ENCODE assay signal across 1 cellular context in genomic region chr1:150268706-150269403, GRCh38.
TF ChIP-seq lines count a peak whose summit lies in the region.

APH1A (minus strand) TSS chr1:150269016; CDS start chr1:150268810, 206 bp downstream.

TF ChIP-seq in GM12878, 131 proteins besides CTCF, POLR2A, EP300 and RAD21 (continued from another document and continues in another):
- no peak for TF ChIP-seq JUNB (IDR thresholded peaks at IDR 0.05)
- no peak for TF ChIP-seq PAX5 (IDR thresholded peaks at IDR 0.05; ENCODE audit: borderline replicate concordance, low read depth, low read length)
- TF ChIP-seq HSF1 (IDR thresholded peaks at IDR 0.05; ENCODE audit: low read depth, low read length): no peak
- no peak for TF ChIP-seq ZNF622 (IDR thresholded peaks at IDR 0.05)
- no peak for TF ChIP-seq NR2C2 (IDR thresholded peaks at IDR 0.05; ENCODE audit: borderline replicate concordance, control insufficient read depth, insufficient read length, low read depth)
- no peak for TF ChIP-seq HDGF (IDR thresholded peaks at IDR 0.05)
- TF ChIP-seq, protein P1, sequence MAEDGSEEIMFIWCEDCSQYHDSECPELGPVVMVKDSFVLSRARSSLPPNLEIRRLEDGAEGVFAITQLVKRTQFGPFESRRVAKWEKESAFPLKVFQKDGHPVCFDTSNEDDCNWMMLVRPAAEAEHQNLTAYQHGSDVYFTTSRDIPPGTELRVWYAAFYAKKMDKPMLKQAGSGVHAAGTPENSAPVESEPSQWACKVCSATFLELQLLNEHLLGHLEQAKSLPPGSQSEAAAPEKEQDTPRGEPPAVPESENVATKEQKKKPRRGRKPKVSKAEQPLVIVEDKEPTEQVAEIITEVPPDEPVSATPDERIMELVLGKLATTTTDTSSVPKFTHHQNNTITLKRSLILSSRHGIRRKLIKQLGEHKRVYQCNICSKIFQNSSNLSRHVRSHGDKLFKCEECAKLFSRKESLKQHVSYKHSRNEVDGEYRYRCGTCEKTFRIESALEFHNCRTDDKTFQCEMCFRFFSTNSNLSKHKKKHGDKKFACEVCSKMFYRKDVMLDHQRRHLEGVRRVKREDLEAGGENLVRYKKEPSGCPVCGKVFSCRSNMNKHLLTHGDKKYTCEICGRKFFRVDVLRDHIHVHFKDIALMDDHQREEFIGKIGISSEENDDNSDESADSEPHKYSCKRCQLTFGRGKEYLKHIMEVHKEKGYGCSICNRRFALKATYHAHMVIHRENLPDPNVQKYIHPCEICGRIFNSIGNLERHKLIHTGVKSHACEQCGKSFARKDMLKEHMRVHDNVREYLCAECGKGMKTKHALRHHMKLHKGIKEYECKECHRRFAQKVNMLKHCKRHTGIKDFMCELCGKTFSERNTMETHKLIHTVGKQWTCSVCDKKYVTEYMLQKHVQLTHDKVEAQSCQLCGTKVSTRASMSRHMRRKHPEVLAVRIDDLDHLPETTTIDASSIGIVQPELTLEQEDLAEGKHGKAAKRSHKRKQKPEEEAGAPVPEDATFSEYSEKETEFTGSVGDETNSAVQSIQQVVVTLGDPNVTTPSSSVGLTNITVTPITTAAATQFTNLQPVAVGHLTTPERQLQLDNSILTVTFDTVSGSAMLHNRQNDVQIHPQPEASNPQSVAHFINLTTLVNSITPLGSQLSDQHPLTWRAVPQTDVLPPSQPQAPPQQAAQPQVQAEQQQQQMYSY (CRISPR knock-in tag; IDR thresholded peaks at IDR 0.05): no peak
- no peak for TF ChIP-seq LARP7 (IDR thresholded peaks at IDR 0.05)
- TF ChIP-seq TCF12 (IDR thresholded peaks at IDR 0.05; ENCODE audit: low read depth, low read length): no peak
- TF ChIP-seq BRCA1 (IDR thresholded peaks at IDR 0.05; ENCODE audit: low read depth, low read length): no peak
- no peak for TF ChIP-seq ZNF217 (IDR thresholded peaks at IDR 0.05)
- no peak for TF ChIP-seq MYC (IDR thresholded peaks at IDR 0.05; ENCODE audit: insufficient read depth, insufficient read length, insufficient replicate concordance, low read length, severe bottlenecking)
- no peak for TF ChIP-seq RFX5 (IDR thresholded peaks at IDR 0.05; ENCODE audit: low read depth, low read length)
- no peak for TF ChIP-seq RBBP5 (conservative IDR thresholded peaks at IDR 0.05)
- TF ChIP-seq PML (IDR thresholded peaks at IDR 0.05; ENCODE audit: low read length): peak; percentile 75; the same call in 1 of the 2 replicates
- peak; percentile 68 for TF ChIP-seq MEF2B (IDR thresholded peaks at IDR 0.05; ENCODE audit: partially characterized antibody, poor library complexity, severe bottlenecking)
- TF ChIP-seq TCF3 (IDR thresholded peaks at IDR 0.05; ENCODE audit: borderline replicate concordance, insufficient read depth, low read depth, low read length): no peak
- TF ChIP-seq IRF3 (IDR thresholded peaks at IDR 0.05): no peak
- peak; percentile 26; the same call in 1 of the 2 replicates for TF ChIP-seq ESRRA (IDR thresholded peaks at IDR 0.05; ENCODE audit: low read length)
- TF ChIP-seq SRF (IDR thresholded peaks at IDR 0.05; ENCODE audit: low read depth in 2 of 2, low read length in 2 of 2): no peak
- peak; percentile 74 for TF ChIP-seq IRF4 (IDR thresholded peaks at IDR 0.05; ENCODE audit: low read depth, low read length)
- TF ChIP-seq PAX8 (IDR thresholded peaks at IDR 0.05): no peak
- TF ChIP-seq GABPA (IDR thresholded peaks at IDR 0.05; ENCODE audit: low read depth): peak; percentile 90
- TF ChIP-seq, protein P2, sequence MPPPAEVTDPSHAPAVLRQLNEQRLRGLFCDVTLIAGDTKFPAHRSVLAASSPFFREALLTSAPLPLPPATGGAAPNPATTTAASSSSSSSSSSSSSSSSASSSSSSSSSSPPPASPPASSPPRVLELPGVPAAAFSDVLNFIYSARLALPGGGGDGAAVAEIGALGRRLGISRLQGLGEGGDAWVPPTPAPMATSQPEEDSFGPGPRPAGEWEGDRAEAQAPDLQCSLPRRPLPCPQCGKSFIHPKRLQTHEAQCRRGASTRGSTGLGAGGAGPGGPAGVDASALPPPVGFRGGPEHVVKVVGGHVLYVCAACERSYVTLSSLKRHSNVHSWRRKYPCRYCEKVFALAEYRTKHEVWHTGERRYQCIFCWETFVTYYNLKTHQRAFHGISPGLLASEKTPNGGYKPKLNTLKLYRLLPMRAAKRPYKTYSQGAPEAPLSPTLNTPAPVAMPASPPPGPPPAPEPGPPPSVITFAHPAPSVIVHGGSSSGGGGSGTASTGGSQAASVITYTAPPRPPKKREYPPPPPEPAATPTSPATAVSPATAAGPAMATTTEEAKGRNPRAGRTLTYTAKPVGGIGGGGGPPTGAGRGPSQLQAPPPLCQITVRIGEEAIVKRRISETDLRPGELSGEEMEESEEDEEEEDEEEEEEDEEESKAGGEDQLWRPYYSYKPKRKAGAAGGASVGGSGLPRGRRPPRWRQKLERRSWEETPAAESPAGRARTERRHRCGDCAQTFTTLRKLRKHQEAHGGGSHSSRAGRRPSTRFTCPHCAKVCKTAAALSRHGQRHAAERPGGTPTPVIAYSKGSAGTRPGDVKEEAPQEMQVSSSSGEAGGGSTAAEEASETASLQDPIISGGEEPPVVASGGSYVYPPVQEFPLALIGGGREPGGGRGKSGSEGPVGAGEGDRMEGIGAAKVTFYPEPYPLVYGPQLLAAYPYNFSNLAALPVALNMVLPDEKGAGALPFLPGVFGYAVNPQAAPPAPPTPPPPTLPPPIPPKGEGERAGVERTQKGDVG (CRISPR knock-in tag; IDR thresholded peaks at IDR 0.05): no peak
- TF ChIP-seq, protein P3, sequence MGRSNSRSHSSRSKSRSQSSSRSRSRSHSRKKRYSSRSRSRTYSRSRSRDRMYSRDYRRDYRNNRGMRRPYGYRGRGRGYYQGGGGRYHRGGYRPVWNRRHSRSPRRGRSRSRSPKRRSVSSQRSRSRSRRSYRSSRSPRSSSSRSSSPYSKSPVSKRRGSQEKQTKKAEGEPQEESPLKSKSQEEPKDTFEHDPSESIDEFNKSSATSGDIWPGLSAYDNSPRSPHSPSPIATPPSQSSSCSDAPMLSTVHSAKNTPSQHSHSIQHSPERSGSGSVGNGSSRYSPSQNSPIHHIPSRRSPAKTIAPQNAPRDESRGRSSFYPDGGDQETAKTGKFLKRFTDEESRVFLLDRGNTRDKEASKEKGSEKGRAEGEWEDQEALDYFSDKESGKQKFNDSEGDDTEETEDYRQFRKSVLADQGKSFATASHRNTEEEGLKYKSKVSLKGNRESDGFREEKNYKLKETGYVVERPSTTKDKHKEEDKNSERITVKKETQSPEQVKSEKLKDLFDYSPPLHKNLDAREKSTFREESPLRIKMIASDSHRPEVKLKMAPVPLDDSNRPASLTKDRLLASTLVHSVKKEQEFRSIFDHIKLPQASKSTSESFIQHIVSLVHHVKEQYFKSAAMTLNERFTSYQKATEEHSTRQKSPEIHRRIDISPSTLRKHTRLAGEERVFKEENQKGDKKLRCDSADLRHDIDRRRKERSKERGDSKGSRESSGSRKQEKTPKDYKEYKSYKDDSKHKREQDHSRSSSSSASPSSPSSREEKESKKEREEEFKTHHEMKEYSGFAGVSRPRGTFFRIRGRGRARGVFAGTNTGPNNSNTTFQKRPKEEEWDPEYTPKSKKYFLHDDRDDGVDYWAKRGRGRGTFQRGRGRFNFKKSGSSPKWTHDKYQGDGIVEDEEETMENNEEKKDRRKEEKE (IDR thresholded peaks at IDR 0.05): no peak
- TF ChIP-seq IKZF1 (conservative IDR thresholded peaks at IDR 0.05): peak; percentile 91
- 0 out of 2 replicates have a peak, but pooled peaks have one; percentile 45 for TF ChIP-seq ASH2L (IDR thresholded peaks at IDR 0.05; ENCODE audit: borderline replicate concordance, low read depth)
- TF ChIP-seq ZNF274 (IDR thresholded peaks at IDR 0.05; ENCODE audit: insufficient read depth, insufficient read length): no peak
- TF ChIP-seq, protein P4, sequence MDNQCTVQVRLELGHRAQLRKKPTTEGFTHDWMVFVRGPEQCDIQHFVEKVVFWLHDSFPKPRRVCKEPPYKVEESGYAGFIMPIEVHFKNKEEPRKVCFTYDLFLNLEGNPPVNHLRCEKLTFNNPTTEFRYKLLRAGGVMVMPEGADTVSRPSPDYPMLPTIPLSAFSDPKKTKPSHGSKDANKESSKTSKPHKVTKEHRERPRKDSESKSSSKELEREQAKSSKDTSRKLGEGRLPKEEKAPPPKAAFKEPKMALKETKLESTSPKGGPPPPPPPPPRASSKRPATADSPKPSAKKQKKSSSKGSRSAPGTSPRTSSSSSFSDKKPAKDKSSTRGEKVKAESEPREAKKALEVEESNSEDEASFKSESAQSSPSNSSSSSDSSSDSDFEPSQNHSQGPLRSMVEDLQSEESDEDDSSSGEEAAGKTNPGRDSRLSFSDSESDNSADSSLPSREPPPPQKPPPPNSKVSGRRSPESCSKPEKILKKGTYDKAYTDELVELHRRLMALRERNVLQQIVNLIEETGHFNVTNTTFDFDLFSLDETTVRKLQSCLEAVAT (IDR thresholded peaks at IDR 0.05): no peak; the same call in 1 of the 2 replicates
- peak; percentile 89 for TF ChIP-seq YY1 (IDR thresholded peaks at IDR 0.05; ENCODE audit: low read depth, low read length)
- no peak for TF ChIP-seq IRF5 (IDR thresholded peaks at IDR 0.05; ENCODE audit: borderline replicate concordance)
- TF ChIP-seq, protein P5, sequence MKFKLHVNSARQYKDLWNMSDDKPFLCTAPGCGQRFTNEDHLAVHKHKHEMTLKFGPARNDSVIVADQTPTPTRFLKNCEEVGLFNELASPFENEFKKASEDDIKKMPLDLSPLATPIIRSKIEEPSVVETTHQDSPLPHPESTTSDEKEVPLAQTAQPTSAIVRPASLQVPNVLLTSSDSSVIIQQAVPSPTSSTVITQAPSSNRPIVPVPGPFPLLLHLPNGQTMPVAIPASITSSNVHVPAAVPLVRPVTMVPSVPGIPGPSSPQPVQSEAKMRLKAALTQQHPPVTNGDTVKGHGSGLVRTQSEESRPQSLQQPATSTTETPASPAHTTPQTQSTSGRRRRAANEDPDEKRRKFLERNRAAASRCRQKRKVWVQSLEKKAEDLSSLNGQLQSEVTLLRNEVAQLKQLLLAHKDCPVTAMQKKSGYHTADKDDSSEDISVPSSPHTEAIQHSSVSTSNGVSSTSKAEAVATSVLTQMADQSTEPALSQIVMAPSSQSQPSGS (IDR thresholded peaks at IDR 0.05; ENCODE audit: low read length): no peak
- 0 out of 2 replicates have a peak, but pooled peaks have one; percentile 3 for TF ChIP-seq BCL11A (IDR thresholded peaks at IDR 0.05; ENCODE audit: low read depth, low read length)
- TF ChIP-seq SREBF1 (IDR thresholded peaks at IDR 0.05; ENCODE audit: low read length): no peak
- TF ChIP-seq RAD51 (IDR thresholded peaks at IDR 0.05): no peak; the same call in 1 of the 2 replicates
- TF ChIP-seq, protein P6, sequence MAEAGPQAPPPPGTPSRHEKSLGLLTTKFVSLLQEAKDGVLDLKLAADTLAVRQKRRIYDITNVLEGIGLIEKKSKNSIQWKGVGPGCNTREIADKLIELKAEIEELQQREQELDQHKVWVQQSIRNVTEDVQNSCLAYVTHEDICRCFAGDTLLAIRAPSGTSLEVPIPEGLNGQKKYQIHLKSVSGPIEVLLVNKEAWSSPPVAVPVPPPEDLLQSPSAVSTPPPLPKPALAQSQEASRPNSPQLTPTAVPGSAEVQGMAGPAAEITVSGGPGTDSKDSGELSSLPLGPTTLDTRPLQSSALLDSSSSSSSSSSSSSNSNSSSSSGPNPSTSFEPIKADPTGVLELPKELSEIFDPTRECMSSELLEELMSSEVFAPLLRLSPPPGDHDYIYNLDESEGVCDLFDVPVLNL (IDR thresholded peaks at IDR 0.05; ENCODE audit: low read depth, low read length): no peak
- TF ChIP-seq MTA2 (IDR thresholded peaks at IDR 0.05; ENCODE audit: low read depth): peak; percentile 40; the same call in 1 of the 2 replicates
- TF ChIP-seq ZBED1 (IDR thresholded peaks at IDR 0.05; ENCODE audit: borderline replicate concordance): no peak
- 0 out of 2 replicates have a peak, but pooled peaks have one; percentile 36 for TF ChIP-seq BACH1 (IDR thresholded peaks at IDR 0.05; ENCODE audit: borderline replicate concordance)
- TF ChIP-seq, protein P7, sequence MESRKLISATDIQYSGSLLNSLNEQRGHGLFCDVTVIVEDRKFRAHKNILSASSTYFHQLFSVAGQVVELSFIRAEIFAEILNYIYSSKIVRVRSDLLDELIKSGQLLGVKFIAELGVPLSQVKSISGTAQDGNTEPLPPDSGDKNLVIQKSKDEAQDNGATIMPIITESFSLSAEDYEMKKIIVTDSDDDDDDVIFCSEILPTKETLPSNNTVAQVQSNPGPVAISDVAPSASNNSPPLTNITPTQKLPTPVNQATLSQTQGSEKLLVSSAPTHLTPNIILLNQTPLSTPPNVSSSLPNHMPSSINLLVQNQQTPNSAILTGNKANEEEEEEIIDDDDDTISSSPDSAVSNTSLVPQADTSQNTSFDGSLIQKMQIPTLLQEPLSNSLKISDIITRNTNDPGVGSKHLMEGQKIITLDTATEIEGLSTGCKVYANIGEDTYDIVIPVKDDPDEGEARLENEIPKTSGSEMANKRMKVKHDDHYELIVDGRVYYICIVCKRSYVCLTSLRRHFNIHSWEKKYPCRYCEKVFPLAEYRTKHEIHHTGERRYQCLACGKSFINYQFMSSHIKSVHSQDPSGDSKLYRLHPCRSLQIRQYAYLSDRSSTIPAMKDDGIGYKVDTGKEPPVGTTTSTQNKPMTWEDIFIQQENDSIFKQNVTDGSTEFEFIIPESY (IDR thresholded peaks at IDR 0.05): no peak
- TF ChIP-seq CREB1 (IDR thresholded peaks at IDR 0.05; ENCODE audit: low read depth): peak; percentile 84
- no peak for TF ChIP-seq SUZ12 (IDR thresholded peaks at IDR 0.05; ENCODE audit: unreplicated experiment)
